In genomic region chr7:70116867-70117266, GRCh38 we compare ENCODE assay signal across 17 cellular contexts.
DNase-seq lines count a peak whose midpoint lies in the region; ATAC-seq, FAIRE-seq and TF ChIP-seq lines count a peak whose summit lies in the region.
"Had no signal": no experiment of that assay in that cellular context is flagged by ENCODE, and none has a peak within 500 bp of the region (broad histone marks: within the 10 kb centered on the region; RNA-seq: fewer than 3 reads in every experiment).

No MANE protein-coding gene starts in this region.

- H3K27me3 Mint-ChIP-seq in memory B cell: no peaks in the 10 kb centered on the region
- H3K27me3 Mint-ChIP-seq: CD4-positive, alpha-beta memory T cell had no signal

- H4K91ac ChIP-seq in trophoblast cell (ENCODE audit: low read depth, low read length): no peak overlapping the region

- H3K4me1 Mint-ChIP-seq in memory B cell: peaks cover 2% of the 10 kb centered on the region

- no CpG with 5 or more reads among the region's 1 CpG for WGBS in trophoblast cell (ENCODE audit: extremely low coverage, insufficient coverage, insufficient read length)

- no peak for DNase-seq in memory B cell (ENCODE audit: low spot score in 2 of 2)
- DNase-seq in NCI-H2081 treated with DMSO at 0.1 percent for 48 hours (lab: John Stamatoyannopoulos, UW): no peak
- DNase-seq in trophoblast cell: no peak
- DNase-seq in NCI-H1930 (lab: John Stamatoyannopoulos, UW): no peak
- DNase-seq: C1 segment of cervical spinal cord; CD4-positive, alpha-beta memory T cell; COR-L47; DMS153; DND-41; GM23248 had no signal

- no peak overlapping the region for H4K8ac ChIP-seq in trophoblast cell (ENCODE audit: low read depth, low read length)

- H3K27ac Mint-ChIP-seq in memory B cell: peak overlapping the region; percentile 7
- H3K27ac Mint-ChIP-seq: CD4-positive, alpha-beta memory T cell had no signal

- no peak overlapping the region for H2BK12ac ChIP-seq in trophoblast cell (ENCODE audit: low read length)

- CTCF ChIA-PET in HEK293 (lab: Yijun Ruan, JAX): no interaction called here

- no peak overlapping the region for H3K9ac ChIP-seq in trophoblast cell (ENCODE audit: low read length)
- H3K9ac ChIP-seq: GM23248 had no signal

- no peaks in the 10 kb centered on the region for H3K4me1 ChIP-seq in HEK293 (ENCODE audit: control insufficient read depth, insufficient read depth, low read length)
- no peaks in the 10 kb centered on the region for H3K4me1 ChIP-seq in trophoblast cell (ENCODE audit: control insufficient read depth in 1 of 2, insufficient read depth in 2 of 2, low read length in 2 of 2)

- peaks cover 0 to 11% of the 10 kb centered on the region in 2 experiments; a peak in 1 of 3 replicates for H3K36me3 ChIP-seq in HEK293 (ENCODE audit: control insufficient read depth in 2 of 2, insufficient read depth in 1 of 2, low read length in 2 of 2)
- H3K36me3 ChIP-seq in trophoblast cell (ENCODE audit: control insufficient read depth in 1 of 2, insufficient read depth in 2 of 2, low read length in 2 of 2): no peaks in the 10 kb centered on the region
- H3K36me3 ChIP-seq: HAP-1 had no signal

- H3K4me3 ChIP-seq in HEK293 (ENCODE audit: low read depth, low read length): no peak overlapping the region
- no peak overlapping the region for H3K4me3 ChIP-seq in trophoblast cell (ENCODE audit: low read depth, low read length)
- H3K4me3 ChIP-seq: GM23248, HAP-1 had no signal

- no peak overlapping the region for H3K14ac ChIP-seq in trophoblast cell (ENCODE audit: low read length)

- H3K4ac ChIP-seq in trophoblast cell (ENCODE audit: low read depth, low read length): no peak overlapping the region

- peaks cover 22% of the 10 kb centered on the region for H3K36me3 Mint-ChIP-seq in memory B cell

- no peaks in the 10 kb centered on the region for H3K79me2 ChIP-seq in trophoblast cell (ENCODE audit: control insufficient read depth, insufficient read depth, low read length, poor library complexity)

- no peak overlapping the region for H3K4me3 Mint-ChIP-seq in memory B cell
- H3K4me3 Mint-ChIP-seq: CD4-positive, alpha-beta memory T cell had no signal

- H2BK5ac ChIP-seq in trophoblast cell (ENCODE audit: low read depth, low read length, poor library complexity): no peak overlapping the region

- H3K9me3 ChIP-seq in HEK293 (ENCODE audit: control insufficient read depth, insufficient read depth, low read depth, low read length) (no peaks in the 10 kb centered on the region; the same call in 1 of the 2 replicates), trophoblast cell (ENCODE audit: insufficient read depth, low read depth, low read length) (no peaks in the 10 kb centered on the region)
- H3K9me3 ChIP-seq: HAP-1 had no signal

- H3K18ac ChIP-seq in trophoblast cell (ENCODE audit: low read length): no peak overlapping the region

- ATAC-seq in memory B cell (ENCODE audit: low read depth): no peak
- ATAC-seq in HG02885 (IDR thresholded peaks at IDR 0.05; ENCODE audit: poor library complexity, unreplicated experiment): no peak

- H3K4me2 ChIP-seq in trophoblast cell (ENCODE audit: low read length): no peak overlapping the region

- no peak overlapping the region for H2AK5ac ChIP-seq in trophoblast cell (ENCODE audit: low read length)

- H3K9me3 Mint-ChIP-seq in memory B cell: peaks cover 2% of the 10 kb centered on the region

- H3K79me1 ChIP-seq in trophoblast cell (ENCODE audit: low read length): no peaks in the 10 kb centered on the region

- FAIRE-seq in endometrium (lab: Jason Lieb, UNC): peak; percentile 35
- FAIRE-seq: G401.6, GM12892, GM19239 had no signal

- H4K12ac ChIP-seq in trophoblast cell (ENCODE audit: low read depth, low read length): no peak overlapping the region

- no peak overlapping the region for H3K23ac ChIP-seq in trophoblast cell (ENCODE audit: low read length)

- H3K27ac ChIP-seq in HEK293 (ENCODE audit: extremely low read depth, low read depth, low read length) (no peak overlapping the region), trophoblast cell (ENCODE audit: low read depth, low read length) (no peak overlapping the region)
- H3K27ac ChIP-seq: GM23248 had no signal

- H2BK120ac ChIP-seq in trophoblast cell (ENCODE audit: insufficient read depth, low read length, poor library complexity): no peak overlapping the region

- TF ChIP-seq CTCF in HEK293 (tag by site-specific recombination; IDR thresholded peaks at IDR 0.05): no peak

- H2AFZ ChIP-seq in trophoblast cell (ENCODE audit: insufficient read depth, low read length, poor library complexity): no peak overlapping the region
- H2AFZ ChIP-seq: GM23248 had no signal

- no peaks in the 10 kb centered on the region for H3K27me3 ChIP-seq in trophoblast cell (ENCODE audit: insufficient read depth, low read length)

- POLR2A ChIA-PET in HEK293 (lab: Yijun Ruan, JAX): no interaction called here

TF ChIP-seq in HEK293, 187 proteins besides CTCF, POLR2A, EP300 and RAD21:
- TF ChIP-seq OSR2 (tag by site-specific recombination; IDR thresholded peaks at IDR 0.05) (no peak), ZFP37 (tag by site-specific recombination; IDR thresholded peaks at IDR 0.05) (no peak), ZNF510 (tag by site-specific recombination; IDR thresholded peaks at IDR 0.05; ENCODE audit: insufficient replicate concordance) (peak; percentile 98), ZNF791 (tag by site-specific recombination; IDR thresholded peaks at IDR 0.05) (no peak), ZNF311 (tag by site-specific recombination; IDR thresholded peaks at IDR 0.05; ENCODE audit: borderline replicate concordance) (no peak)
